In the genomic region with DNA sequence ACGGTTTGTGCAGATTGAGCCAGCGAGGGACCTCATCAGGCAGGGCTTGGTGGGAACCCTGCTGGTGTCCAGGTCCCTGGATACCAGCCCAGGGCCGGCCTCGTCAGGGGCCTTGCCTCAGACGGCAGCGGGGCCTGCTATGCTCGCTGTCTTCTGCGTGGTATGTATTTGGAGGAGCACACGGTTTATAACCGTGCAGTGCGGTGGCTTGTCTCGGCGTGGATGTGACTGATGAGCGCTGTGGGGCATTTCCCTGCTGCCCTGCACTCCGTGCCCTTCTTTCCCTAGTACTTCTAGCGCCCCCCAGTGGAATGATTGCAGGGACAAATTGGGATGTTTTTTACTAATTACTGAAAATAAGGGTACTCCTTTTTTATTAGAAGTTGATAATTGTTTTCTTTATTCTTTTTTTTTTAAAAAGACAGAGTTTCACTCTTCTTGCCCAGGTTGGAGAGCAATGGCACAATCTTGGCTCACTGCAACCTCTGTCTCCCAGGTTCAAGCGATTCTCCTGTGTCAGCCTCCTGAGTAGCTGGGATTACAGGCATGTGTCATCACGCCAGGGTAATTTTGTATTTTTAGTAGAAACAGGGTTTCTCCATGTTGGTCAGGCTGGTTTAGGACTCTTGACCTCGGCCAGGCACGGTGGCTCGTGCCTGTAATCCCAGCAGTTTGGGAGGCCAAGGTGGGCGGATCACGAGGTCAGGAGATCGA, we compare ENCODE assay signal across 8 cellular contexts. TPM values are rescaled to one million over a fixed set of nuclear protein-coding genes. Genes with fewer than 3 reads are reported as not detected.
DNase-seq lines count a peak whose midpoint lies in the region; ATAC-seq and TF ChIP-seq lines count a peak whose summit lies in the region.

No MANE protein-coding gene starts in this region.

- peaks cover 4% of the 10 kb centered on the region; the same call in 1 of the 2 replicates for H3K9me1 ChIP-seq in IMR-90 (ENCODE audit: insufficient read depth, low read length)

- no peak for TF ChIP-seq POLR2A in IMR-90 (IDR thresholded peaks at IDR 0.05; ENCODE audit: low read depth, low read length)

- H3K4me3 Mint-ChIP-seq in CD4-positive, alpha-beta memory T cell: no peak overlapping the region
- no peak overlapping the region for H3K4me3 Mint-ChIP-seq in WTC11
- H3K4me3 Mint-ChIP-seq in osteocyte (ENCODE audit: unreplicated experiment): no peak overlapping the region

- peak overlapping the region; percentile 72 for H2AK9ac ChIP-seq in IMR-90 (replicated peaks; ENCODE audit: low read depth, low read length, poor library complexity)

- no peak overlapping the region for H3K4me3 ChIP-seq in CD4-positive, alpha-beta memory T cell (ENCODE audit: low read length in 2 of 2)
- H3K4me3 ChIP-seq in IMR-90 (ENCODE audit: insufficient read depth, low read depth, low read length): no peak overlapping the region
- H3K4me3 ChIP-seq in fibroblast of mammary gland (ENCODE audit: control insufficient read depth, low read depth, low read length): no peak overlapping the region

- no peak overlapping the region for H2BK15ac ChIP-seq in IMR-90 (ENCODE audit: low read depth, low read length)

- no TSS peak for BruUV-seq in IMR-90 (replicated peaks; lab: Mats Ljungman, UMichigan)

- no peak overlapping the region for H3K23ac ChIP-seq in IMR-90 (ENCODE audit: low read depth, low read length)

- H3K4me1 Mint-ChIP-seq in CD4-positive, alpha-beta memory T cell: peaks cover 0 to 13% (median 10%) of the 10 kb centered on the region in 4 donors
- H3K4me1 Mint-ChIP-seq in WTC11: 0 out of 2 replicates have a peak, but pooled peaks cover 4% of the 10 kb centered on the region
- no peaks in the 10 kb centered on the region for H3K4me1 Mint-ChIP-seq in osteocyte (ENCODE audit: unreplicated experiment)

- H3K27ac ChIP-seq in CD4-positive, alpha-beta memory T cell (ENCODE audit: low read depth, low read length): no peak overlapping the region
- no peak overlapping the region for H3K27ac ChIP-seq in IMR-90 (ENCODE audit: insufficient read depth, low read length)

- no peak overlapping the region for H4K91ac ChIP-seq in IMR-90 (ENCODE audit: insufficient read depth, low read depth, low read length)

- no peak overlapping the region for H4K8ac ChIP-seq in IMR-90 (ENCODE audit: low read depth in 2 of 2, low read length in 2 of 2)

- H3K18ac ChIP-seq in IMR-90 (ENCODE audit: low read depth, low read length): no peak overlapping the region

- no peak overlapping the region for H3K4me2 ChIP-seq in IMR-90 (ENCODE audit: low read depth, low read length)

- H4K20me1 ChIP-seq in IMR-90 (ENCODE audit: insufficient read depth, low read length): peaks cover 10% of the 10 kb centered on the region

- no peak overlapping the region for H4K5ac ChIP-seq in IMR-90 (ENCODE audit: low read depth, low read length)

- H3K9me3 Mint-ChIP-seq in CD4-positive, alpha-beta memory T cell: no peaks in the 10 kb centered on the region
- H3K9me3 Mint-ChIP-seq in WTC11 (no peaks in the 10 kb centered on the region), osteocyte (ENCODE audit: unreplicated experiment) (no peaks in the 10 kb centered on the region)

- H3K36me3 Mint-ChIP-seq in CD4-positive, alpha-beta memory T cell: peaks cover 45 to 50% of the 10 kb centered on the region in 2 donors
- H3K36me3 Mint-ChIP-seq in WTC11 (peaks cover 49% of the 10 kb centered on the region), osteocyte (ENCODE audit: unreplicated experiment) (peaks cover 22% of the 10 kb centered on the region)

- H2BK20ac ChIP-seq in IMR-90 (ENCODE audit: low read depth, low read length): no peak overlapping the region

- ATAC-seq in IMR-90 (ENCODE audit: low read depth) (peak; percentile 56; the same call in 1 of the 2 replicates), WTC11 (peak; percentile 82), GM19023 (IDR thresholded peaks at IDR 0.05; ENCODE audit: unreplicated experiment) (no peak), GM19455 (IDR thresholded peaks at IDR 0.05; ENCODE audit: unreplicated experiment) (no peak), GM19452 (IDR thresholded peaks at IDR 0.05; ENCODE audit: unreplicated experiment) (no peak)

- no peak overlapping the region for H2BK5ac ChIP-seq in IMR-90 (ENCODE audit: low read depth, low read length, poor library complexity, severe bottlenecking)

- no peak overlapping the region for H3K4ac ChIP-seq in IMR-90 (ENCODE audit: low read depth, low read length)

- no peaks in the 10 kb centered on the region for H3K27me3 Mint-ChIP-seq in CD4-positive, alpha-beta memory T cell
- H3K27me3 Mint-ChIP-seq in WTC11 (ENCODE audit: low read depth) (no peaks in the 10 kb centered on the region), osteocyte (ENCODE audit: unreplicated experiment) (no peaks in the 10 kb centered on the region)

- intact Hi-C loops in CD4-positive, alpha-beta memory T cell (cut with micrococcal nuclease): no loop called here
- intact Hi-C loops in IMR-90 (cut with micrococcal nuclease): loop anchor here (2.0 kb wide), 1 partner anchor 98 kb away; no protein-coding TSS in a partner anchor

- no peak overlapping the region for H3K14ac ChIP-seq in IMR-90 (replicated peaks; ENCODE audit: low read depth, low read length)

- in situ Hi-C loops in IMR-90 (cut with MboI; ENCODE audit: low sequenced_read_pairs): no loop called here

- H2AK5ac ChIP-seq in IMR-90 (ENCODE audit: low read depth, low read length): no peak overlapping the region

- H3K56ac ChIP-seq in IMR-90 (ENCODE audit: extremely low read depth, insufficient read depth, low read length): no peak overlapping the region

- 97% methylated on average over 7 of the region's 24 CpGs; no CpG with 5 or more reads in 1 of the 2 experiments for WGBS in IMR-90 (ENCODE audit: extremely low coverage in 2 of 2, insufficient read length in 1 of 2), 2 experiments

- H2BK120ac ChIP-seq in IMR-90 (ENCODE audit: low read depth, low read length): no peak overlapping the region

- no peak overlapping the region for H3K9ac ChIP-seq in IMR-90 (ENCODE audit: low read depth, low read length)

- DNase-seq in CD4-positive, alpha-beta memory T cell: peak in 4 of 5 donors; percentile 16 to 26 (median 17)
- DNase-seq in IMR-90 (peak; percentile 38), WTC11 (ENCODE audit: low spot score) (peak; percentile 79), fibroblast of mammary gland (ENCODE audit: low read depth) (peak; percentile 55), osteocyte (ENCODE audit: extremely low spot score, unreplicated experiment) (no peak)

- no peaks in the 10 kb centered on the region for H3K9me3 ChIP-seq in CD4-positive, alpha-beta memory T cell (ENCODE audit: control insufficient read depth in 1 of 2, low read length in 2 of 2)
- H3K9me3 ChIP-seq in IMR-90 (ENCODE audit: control insufficient read depth, insufficient read depth, low read length): no peaks in the 10 kb centered on the region

- TF ChIP-seq CTCF in IMR-90 (conservative IDR thresholded peaks at IDR 0.05; ENCODE audit: low read depth, low read length): peak; percentile 62
- TF ChIP-seq CTCF in WTC11 (IDR thresholded peaks at IDR 0.05): peak; percentile 73
- TF ChIP-seq CTCF in fibroblast of mammary gland (conservative IDR thresholded peaks at IDR 0.05; ENCODE audit: control insufficient read depth, insufficient read depth, low read depth, low read length): peak; percentile 64
- peak; percentile 62 for TF ChIP-seq CTCF in osteocyte (IDR thresholded peaks at IDR 0.05)

- POLR2A ChIA-PET in CD4-positive, alpha-beta memory T cell (lab: Charles Lee; ENCODE audit: partially characterized antibody): no interaction called here
- POLR2A ChIA-PET in IMR-90 (lab: Charles Lee; ENCODE audit: unreplicated experiment): no interaction called here
- POLR2A ChIA-PET in WTC11 (lab: Charles Lee): no interaction called here

- H3K27me3 ChIP-seq in CD4-positive, alpha-beta memory T cell (ENCODE audit: insufficient read depth, low read length): no peaks in the 10 kb centered on the region
- no peaks in the 10 kb centered on the region for H3K27me3 ChIP-seq in IMR-90 (ENCODE audit: control insufficient read depth, insufficient read depth, low read length)

- H3K36me3 ChIP-seq in CD4-positive, alpha-beta memory T cell (ENCODE audit: insufficient read depth, low read length): peaks cover 24% of the 10 kb centered on the region
- H3K36me3 ChIP-seq in IMR-90 (ENCODE audit: control insufficient read depth, insufficient read depth, low read length): peaks cover 25% of the 10 kb centered on the region

- H2AFZ ChIP-seq in IMR-90 (replicated peaks; ENCODE audit: low read length, poor library complexity): peak overlapping the region; percentile 33

- no peaks in the 10 kb centered on the region for H3K4me1 ChIP-seq in CD4-positive, alpha-beta memory T cell (ENCODE audit: insufficient read depth, low read length)
- H3K4me1 ChIP-seq in IMR-90 (ENCODE audit: control insufficient read depth, insufficient read depth, low read length): peaks cover 1% of the 10 kb centered on the region

- dilution Hi-C loops in IMR-90 (cut with HindIII; ENCODE audit: low sequenced_read_pairs, unreplicated experiment): no loop called here

- CTCF ChIA-PET in CD4-positive, alpha-beta memory T cell (lab: Charles Lee; ENCODE audit: partially characterized antibody): no interaction called here
- CTCF ChIA-PET in IMR-90 (lab: Yijun Ruan, JAX) (interaction anchor here (1.4 kb wide), 1 partner anchor 12 kb away, joined by 4 read pairs; no protein-coding TSS in a partner anchor), WTC11 (lab: Charles Lee) (interaction anchor here (1.0 to 2.2 kb wide), 6 partner anchors 12 to 103 kb away, joined by 3 to 7 read pairs (median 4); no protein-coding TSS in a partner anchor)

- H3K27ac Mint-ChIP-seq in CD4-positive, alpha-beta memory T cell: no peak overlapping the region
- H3K27ac Mint-ChIP-seq in WTC11: peak overlapping the region; percentile 31
- no peak overlapping the region for H3K27ac Mint-ChIP-seq in osteocyte (ENCODE audit: unreplicated experiment)

- peaks cover 10 to 12% of the 10 kb centered on the region in 2 experiments; a peak in 3 of 4 replicates for H3K79me1 ChIP-seq in IMR-90 (ENCODE audit: low read depth in 1 of 2, low read length in 2 of 2)

- peak; percentile 75 for TF ChIP-seq RAD21 in IMR-90 (IDR thresholded peaks at IDR 0.05; ENCODE audit: low read length)

RNA-seq across cellular contexts. Expression of a gene that starts 15.3 kb away (rescaled TPM):
- total RNA-seq in CD4-positive, alpha-beta memory T cell: 100 to 1,000 TPM; 257 to 263 TPM
- 100 to 1,000 TPM; 102 to 126 TPM for polyA plus RNA-seq in CD4-positive, alpha-beta memory T cell
- total RNA-seq in IMR-90 (2012; rRNA removed) (21.7 and 21.9 TPM in 2 replicates), WTC11 (2021) (170 to 176 TPM (median 173 TPM) in 3 replicates), osteocyte (74.0 and 75.7 TPM in 2 replicates)
- polyA plus RNA-seq in IMR-90 (2012; rRNA removed): 54.5 and 68.0 TPM in 2 replicates
- 49.7 and 56.9 TPM in 2 replicates for polyA plus RNA-seq in IMR-90 (2012; cell fraction: cytosol; rRNA removed)
- polyA plus RNA-seq in IMR-90 (2012; cell fraction: nucleus; rRNA removed; ENCODE audit: low replicate concordance): 73.6 and 189 TPM in 2 replicates

RNA-seq across cellular contexts. Expression of a gene that starts 31.8 kb away (rescaled TPM):
- 1 to 10 TPM; 5.3 to 8.1 TPM for total RNA-seq in CD4-positive, alpha-beta memory T cell
- under 1 TPM; 0.26 to 0.77 TPM for polyA plus RNA-seq in CD4-positive, alpha-beta memory T cell
- total RNA-seq in IMR-90 (2012; rRNA removed) (0.83 and 0.90 TPM in 2 replicates), WTC11 (2021) (19.3 to 23.6 TPM (median 21.2 TPM) in 3 replicates), osteocyte (22.9 and 25.2 TPM in 2 replicates)
- 2.0 and 2.9 TPM in 2 replicates for polyA plus RNA-seq in IMR-90 (2012; rRNA removed)
- polyA plus RNA-seq in IMR-90 (2012; cell fraction: cytosol; rRNA removed): 3.7 and 4.9 TPM in 2 replicates
- 8.8 and 25.0 TPM in 2 replicates for polyA plus RNA-seq in IMR-90 (2012; cell fraction: nucleus; rRNA removed; ENCODE audit: low replicate concordance)

RNA-seq across cellular contexts. Expression of a gene that starts 50.7 kb away (rescaled TPM):
- total RNA-seq in CD4-positive, alpha-beta memory T cell: 10 to 100 TPM; 36.6 to 37.6 TPM
- 10 to 100 TPM; 24.6 to 65.2 TPM for polyA plus RNA-seq in CD4-positive, alpha-beta memory T cell
- total RNA-seq in IMR-90 (2012; rRNA removed) (18.6 and 20.6 TPM in 2 replicates), WTC11 (2021) (19.7 to 24.4 TPM (median 23.2 TPM) in 3 replicates), osteocyte (31.7 and 33.0 TPM in 2 replicates)
- 20.3 and 21.4 TPM in 2 replicates for polyA plus RNA-seq in IMR-90 (2012; rRNA removed)
- polyA plus RNA-seq in IMR-90 (2012; cell fraction: cytosol; rRNA removed): 15.3 and 16.8 TPM in 2 replicates
- polyA plus RNA-seq in IMR-90 (2012; cell fraction: nucleus; rRNA removed; ENCODE audit: low replicate concordance): 19.8 and 23.1 TPM in 2 replicates

Comparison
In these comparisons a context has a peak if more than half of its experiments do, and no peak if none do; other contexts are left out.
1. ATAC-seq: peak in IMR-90 (single experiment) and WTC11 (single experiment); none in GM19023 (single experiment), GM19455 (single experiment) and GM19452 (single experiment).
2. Peak in every context shown above with its lines, with median percentiles within 50 percentile points of each other: CTCF ChIP-seq.